Comparison of ENCODE assay signal across 26 cellular contexts in genomic region chr3:57966823-57967222, GRCh38. TPM values are rescaled to one million over a fixed set of nuclear protein-coding genes. Genes with fewer than 3 reads are reported as not detected.
DNase-seq lines count a peak whose midpoint lies in the region; ATAC-seq, FAIRE-seq and TF ChIP-seq lines count a peak whose summit lies in the region.
"Had no signal": no experiment of that assay in that cellular context is flagged by ENCODE, and none has a peak within 500 bp of the region (broad histone marks: within the 10 kb centered on the region; RNA-seq: fewer than 3 reads in every experiment).

No MANE protein-coding gene starts in this region.

- no peaks in the 10 kb centered on the region for H3K9me3 ChIP-seq in adipocyte (ENCODE audit: control insufficient read depth, low read length)
- no peaks in the 10 kb centered on the region for H3K9me3 ChIP-seq in small intestine (ENCODE audit: control insufficient read depth, low read depth)

- WGBS in small intestine, 3 donors: 33 to 45% (median 44%) methylated on average over 4 of the region's 4 CpGs

- CTCF ChIA-PET in GM10248 (lab: Yijun Ruan, JAX): interaction anchor here (1.2 kb wide), 1 partner anchor 19 kb away, joined by 3 read pairs; no protein-coding TSS in a partner anchor

- peak overlapping the region; percentile 58 to 59 for H3K27ac ChIP-seq in small intestine (ENCODE audit: low read depth in 1 of 2, low read length in 1 of 2)
- H3K27ac ChIP-seq: brain microvascular endothelial cell, foreskin keratinocyte had no signal

- H3K36me3 ChIP-seq in adipocyte (ENCODE audit: control insufficient read depth, insufficient read depth, low read length, severe bottlenecking) (no peaks in the 10 kb centered on the region), small intestine (ENCODE audit: control insufficient read depth in 2 of 2, insufficient read depth in 2 of 2, low read length in 2 of 2) (no peaks in the 10 kb centered on the region)
- H3K36me3 ChIP-seq: brain microvascular endothelial cell had no signal

- TF ChIP-seq CTCF in GM10248 (IDR thresholded peaks at IDR 0.05; ENCODE audit: control extremely low read depth, extremely low read depth, low read depth, missing control alignments): no peak

- H3K4me1 ChIP-seq in adipocyte (ENCODE audit: control insufficient read depth, insufficient read depth, low read length) (peaks cover 16% of the 10 kb centered on the region), small intestine (ENCODE audit: control insufficient read depth in 2 of 2, insufficient read depth in 1 of 2, low read depth in 1 of 2, low read length in 1 of 2) (peaks cover 0 to 2% of the 10 kb centered on the region in 2 donors)

- FAIRE-seq in small intestine (lab: Jason Lieb, UNC): no peak
- FAIRE-seq: colon had no signal

- no peak for ATAC-seq in HG03135 (IDR thresholded peaks at IDR 0.05; ENCODE audit: unreplicated experiment)
- ATAC-seq: activated CD4-positive, alpha-beta T cell treated with anti-CD3 and anti-CD28 coated beads for 36 hours; CD8-positive, alpha-beta T cell; foreskin keratinocyte; Panc1; stimulated activated naive B cell treated with anti-CD40 and anti-IgM and Interleukin-4, amounts not matched to agents 10 μg/mL and 1 μg/mL and 100 μg/mL, for 72 hours had no signal

- no peak for TF ChIP-seq RAD21 in Ishikawa (IDR thresholded peaks at IDR 0.05; ENCODE audit: low read depth)

- POLR2A ChIA-PET in GM10248 (lab: Yijun Ruan, JAX): no interaction called here

- TF ChIP-seq EP300 in Ishikawa (IDR thresholded peaks at IDR 0.05; ENCODE audit: borderline replicate concordance): no peak

- no peak overlapping the region for H3K9ac ChIP-seq in adipocyte (ENCODE audit: low read length)

- H3K4me3 ChIP-seq in adipocyte (ENCODE audit: low read length): no peak overlapping the region
- no peak overlapping the region for H3K4me3 ChIP-seq in small intestine (ENCODE audit: low read depth in 1 of 2, low read length in 2 of 2)

- peak; percentile 74 for DNase-seq in adipocyte (ENCODE audit: low read depth)
- DNase-seq in fibroblast of peridontal ligament (ENCODE audit: extremely low read depth): peak; percentile 79
- DNase-seq in small intestine: peak; percentile 72
- no peak for DNase-seq in GM10248 (ENCODE audit: extremely low spot score)
- no peak for DNase-seq in NCI-H510A (lab: John Stamatoyannopoulos, UW)
- DNase-seq: activated effector memory CD4-positive, alpha-beta T cell treated with anti-CD3 and anti-CD28 coated beads, Interleukin-2, amount 50 U/mL, for 16 hours; activated naive CD8-positive, alpha-beta T cell treated with anti-CD3 and anti-CD28 coated beads, Interleukin-2, amount 10 ng/mL, durations not matched to agents 7 days and 5 days; AML-193; brain microvascular endothelial cell; CD8-positive, alpha-beta T cell; DMS 273 treated with DMSO at 0.1 percent for 48 hours; foreskin keratinocyte; HCEC 1CT; left cardiac atrium; naive B cell; NCI-H1105 treated with DMSO at 0.1 percent for 48 hours; NCI-H2107; NCI-H446 treated with DMSO at 0.1 percent for 48 hours; occipital lobe; stimulated activated CD4-positive, alpha-beta T cell treated with anti-CD3 and anti-CD28 coated beads, Interleukin-4, amount 100 ng/mL, for 1 hour; stimulated activated naive B cell treated with anti-CD40 and anti-IgM and Interleukin-4, amounts not matched to agents 10 μg/mL and 1 μg/mL and 100 μg/mL, for 72 hours had no signal

- H3K27me3 ChIP-seq in adipocyte (replicated peaks; ENCODE audit: control insufficient read depth, insufficient read depth, low read length): no peaks in the 10 kb centered on the region
- no peaks in the 10 kb centered on the region for H3K27me3 ChIP-seq in small intestine (ENCODE audit: control insufficient read depth in 2 of 2, insufficient read depth in 2 of 2, low read length in 2 of 2)
- H3K27me3 ChIP-seq: brain microvascular endothelial cell, foreskin keratinocyte had no signal

TF ChIP-seq in Ishikawa, 13 proteins besides CTCF, POLR2A, EP300 and RAD21:
- TF ChIP-seq TEAD4 (IDR thresholded peaks at IDR 0.05): no peak
- 0 out of 2 replicates have a peak, but pooled peaks have one; percentile 6 for TF ChIP-seq CEBPB (IDR thresholded peaks at IDR 0.05)

RNA-seq across cellular contexts. Expression of gene FLNB, which starts 41.4 kb away (rescaled TPM):
- 100 to 1,000 TPM; 137 to 335 (median 268) TPM for polyA plus RNA-seq in small intestine

Comparison
In these comparisons a context has a peak if more than half of its experiments do, and no peak if none do; other contexts are left out.
1. DNase-seq: peak in adipocyte (single experiment), fibroblast of peridontal ligament (single experiment) and small intestine (single experiment); none in GM10248 (single experiment) and NCI-H510A (single experiment).